20 cellular contexts compared by ENCODE assay signal in genomic region chr9:19108038-19108437, GRCh38. TPM values are rescaled to one million over a fixed set of nuclear protein-coding genes. Genes with fewer than 3 reads are reported as not detected.
DNase-seq lines count a peak whose midpoint lies in the region; ATAC-seq and TF ChIP-seq lines count a peak whose summit lies in the region.
"Had no signal": no experiment of that assay in that cellular context is flagged by ENCODE, and none has a peak within 500 bp of the region (broad histone marks: within the 10 kb centered on the region; RNA-seq: fewer than 3 reads in every experiment).

No MANE protein-coding gene starts in this region.

- H3K9me3 ChIP-seq in adrenal gland (replicated peaks in 1 of 3) (no peaks in the 10 kb centered on the region), neural progenitor cell (ENCODE audit: low read depth) (no peaks in the 10 kb centered on the region)
- H3K9me3 ChIP-seq: BLaER1 had no signal

- peak overlapping the region; percentile 37 for H3K27ac Mint-ChIP-seq in activated T-cell treated with anti-CD3 and anti-CD28 coated beads, Interleukin-2, amount 50 U/mL, for 24 hours
- H3K27ac Mint-ChIP-seq in stimulated activated effector memory CD8-positive, alpha-beta T cell treated with anti-CD3 and anti-CD28 coated beads, Interleukin-12 subunit alpha, Interleukin-12 subunit beta, amount 100 ng/mL, for 72 hours: no peak overlapping the region
- no peak overlapping the region for H3K27ac Mint-ChIP-seq in neural progenitor cell
- H3K27ac Mint-ChIP-seq: CD8-positive, alpha-beta T cell; IgD-negative memory B cell had no signal

- no peaks in the 10 kb centered on the region for H3K27me3 Mint-ChIP-seq in activated T-cell treated with anti-CD3 and anti-CD28 coated beads, Interleukin-2, amount 50 U/mL, for 24 hours
- H3K27me3 Mint-ChIP-seq in activated T-cell treated with anti-CD3 and anti-CD28 coated beads, Interleukin-2, amount 50 U/mL, for 4 hours (ENCODE audit: low read depth): no peaks in the 10 kb centered on the region
- H3K27me3 Mint-ChIP-seq in neural progenitor cell (ENCODE audit: insufficient read depth, low read depth): no peaks in the 10 kb centered on the region
- H3K27me3 Mint-ChIP-seq: IgD-negative memory B cell had no signal

- no peak for TF ChIP-seq POLR2A in adrenal gland (IDR thresholded peaks at IDR 0.05)

- CTCF ChIA-PET in HEK293T (lab: Yijun Ruan, JAX): no interaction called here

- H3K36me3 Mint-ChIP-seq in activated T-cell treated with anti-CD3 and anti-CD28 coated beads, Interleukin-2, amount 50 U/mL, for 24 hours (ENCODE audit: low read depth): peaks cover 3% of the 10 kb centered on the region
- H3K36me3 Mint-ChIP-seq in activated T-cell treated with anti-CD3 and anti-CD28 coated beads, Interleukin-2, amount 50 U/mL, for 4 hours (ENCODE audit: insufficient read depth): no peaks in the 10 kb centered on the region
- peaks cover 17% of the 10 kb centered on the region for H3K36me3 Mint-ChIP-seq in stimulated activated effector memory CD8-positive, alpha-beta T cell treated with anti-CD3 and anti-CD28 coated beads, Interleukin-12 subunit alpha, Interleukin-12 subunit beta, amount 100 ng/mL, for 72 hours
- H3K36me3 Mint-ChIP-seq in neural progenitor cell: no peaks in the 10 kb centered on the region
- H3K36me3 Mint-ChIP-seq: IgD-negative memory B cell had no signal

- H3K79me2 ChIP-seq in neural progenitor cell (ENCODE audit: low read depth): no peaks in the 10 kb centered on the region

- H3K9me3 Mint-ChIP-seq in activated T-cell treated with anti-CD3 and anti-CD28 coated beads, Interleukin-2, amount 50 U/mL, for 24 hours: no peaks in the 10 kb centered on the region
- no peaks in the 10 kb centered on the region for H3K9me3 Mint-ChIP-seq in activated T-cell treated with anti-CD3 and anti-CD28 coated beads, Interleukin-2, amount 50 U/mL, for 4 hours
- no peaks in the 10 kb centered on the region for H3K9me3 Mint-ChIP-seq in stimulated activated effector memory CD8-positive, alpha-beta T cell treated with anti-CD3 and anti-CD28 coated beads, Interleukin-12 subunit alpha, Interleukin-12 subunit beta, amount 100 ng/mL, for 72 hours
- H3K9me3 Mint-ChIP-seq in neural progenitor cell: no peaks in the 10 kb centered on the region
- H3K9me3 Mint-ChIP-seq: CD8-positive, alpha-beta T cell; IgD-negative memory B cell had no signal

- no peak for TF ChIP-seq CTCF in adrenal gland (IDR thresholded peaks at IDR 0.05)
- TF ChIP-seq CTCF in neural progenitor cell (IDR thresholded peaks at IDR 0.05): no peak
- TF ChIP-seq CTCF in GM20000 (IDR thresholded peaks at IDR 0.05; ENCODE audit: extremely low read depth, missing control alignments): no peak

- no peak for DNase-seq in activated T-cell treated with anti-CD3 and anti-CD28 coated beads, Interleukin-2, amount 50 U/mL, for 24 hours
- DNase-seq in activated T-cell treated with anti-CD3 and anti-CD28 coated beads, Interleukin-2, amount 50 U/mL, for 4 hours: no peak
- DNase-seq in HEK293T (ENCODE audit: extremely low spot score) (no peak), adrenal gland (peak in 6 of 7 donors; percentile 45 to 81 (median 62)), pons (ENCODE audit: low spot score) (no peak), neural progenitor cell (ENCODE audit: low spot score) (no peak), GM20000 (ENCODE audit: low spot score) (no peak)
- DNase-seq in stimulated activated effector memory CD8-positive, alpha-beta T cell treated with anti-CD3 and anti-CD28 coated beads, Interleukin-12 subunit alpha, Interleukin-12 subunit beta, amount 100 ng/mL, for 72 hours (ENCODE audit: low spot score in 2 of 2): no peak
- DNase-seq: Calu3; CD8-positive, alpha-beta T cell; NCI-H1105; NCI-H2081; NCI-H446 treated with DMSO at 0.1 percent for 48 hours; PC-9; SIG-M5 had no signal

- H3K4me3 ChIP-seq in adrenal gland: no peak overlapping the region
- no peak overlapping the region for H3K4me3 ChIP-seq in neural progenitor cell
- H3K4me3 ChIP-seq: BLaER1, PC-9 had no signal

- H2AFZ ChIP-seq in neural progenitor cell (replicated peaks): no peak overlapping the region
- H2AFZ ChIP-seq: PC-9 had no signal

- no peak for ATAC-seq in activated T-cell treated with anti-CD3 and anti-CD28 coated beads, Interleukin-2, amount 50 U/mL, for 4 hours
- ATAC-seq in stimulated activated effector memory CD8-positive, alpha-beta T cell treated with anti-CD3 and anti-CD28 coated beads, Interleukin-12 subunit alpha, Interleukin-12 subunit beta, amount 100 ng/mL, for 72 hours: peak; percentile 75
- ATAC-seq: CD8-positive, alpha-beta T cell had no signal

- peaks cover 1% of the 10 kb centered on the region for H3K4me1 Mint-ChIP-seq in activated T-cell treated with anti-CD3 and anti-CD28 coated beads, Interleukin-2, amount 50 U/mL, for 24 hours (ENCODE audit: low read depth)
- H3K4me1 Mint-ChIP-seq in activated T-cell treated with anti-CD3 and anti-CD28 coated beads, Interleukin-2, amount 50 U/mL, for 4 hours (ENCODE audit: low read depth): no peaks in the 10 kb centered on the region
- no peaks in the 10 kb centered on the region for H3K4me1 Mint-ChIP-seq in stimulated activated effector memory CD8-positive, alpha-beta T cell treated with anti-CD3 and anti-CD28 coated beads, Interleukin-12 subunit alpha, Interleukin-12 subunit beta, amount 100 ng/mL, for 72 hours
- no peaks in the 10 kb centered on the region for H3K4me1 Mint-ChIP-seq in neural progenitor cell

- intact Hi-C loops in adrenal gland (cut with DNase I): no loop called here

- H3K36me3 ChIP-seq in adrenal gland (replicated peaks in 1 of 2) (no peaks in the 10 kb centered on the region), neural progenitor cell (no peaks in the 10 kb centered on the region)

- H3K27me3 ChIP-seq in adrenal gland (no peaks in the 10 kb centered on the region), neural progenitor cell (no peaks in the 10 kb centered on the region)
- H3K27me3 ChIP-seq: BLaER1 had no signal

- no peak overlapping the region for H3K4me2 ChIP-seq in neural progenitor cell
- H3K4me2 ChIP-seq: BLaER1, PC-9 had no signal

- POLR2A ChIA-PET in HEK293T (lab: Yijun Ruan, JAX): no interaction called here

- peaks cover 11% of the 10 kb centered on the region for H3F3A ChIP-seq in neural progenitor cell (ENCODE audit: low read depth)

- H3K9ac ChIP-seq in neural progenitor cell: no peak overlapping the region
- H3K9ac ChIP-seq: BLaER1 had no signal

- no peak overlapping the region for H3K4me3 Mint-ChIP-seq in activated T-cell treated with anti-CD3 and anti-CD28 coated beads, Interleukin-2, amount 50 U/mL, for 24 hours
- no peak overlapping the region for H3K4me3 Mint-ChIP-seq in activated T-cell treated with anti-CD3 and anti-CD28 coated beads, Interleukin-2, amount 50 U/mL, for 4 hours
- H3K4me3 Mint-ChIP-seq in stimulated activated effector memory CD8-positive, alpha-beta T cell treated with anti-CD3 and anti-CD28 coated beads, Interleukin-12 subunit alpha, Interleukin-12 subunit beta, amount 100 ng/mL, for 72 hours: no peak overlapping the region
- H3K4me3 Mint-ChIP-seq in neural progenitor cell: no peak overlapping the region
- H3K4me3 Mint-ChIP-seq: CD8-positive, alpha-beta T cell; IgD-negative memory B cell had no signal

- H3K4me1 ChIP-seq in adrenal gland (replicated peaks in 1 of 2) (no peaks in the 10 kb centered on the region), neural progenitor cell (peaks cover 3% of the 10 kb centered on the region)

- H4K20me1 ChIP-seq in neural progenitor cell (ENCODE audit: low read depth): no peaks in the 10 kb centered on the region
- H4K20me1 ChIP-seq: BLaER1 had no signal

- H3K27ac ChIP-seq in adrenal gland (peak overlapping the region in 3 of 5 donors; percentile 6 to 72 (median 44)), neural progenitor cell (no peak overlapping the region)
- H3K27ac ChIP-seq: BLaER1, HL-60, PC-9, RWPE1 had no signal

TF ChIP-seq in HEK293T, 16 proteins besides CTCF, POLR2A, EP300 and RAD21:
- TF ChIP-seq ARNT (IDR thresholded peaks at IDR 0.05): no peak
- no peak for TF ChIP-seq LEF1 (IDR thresholded peaks at IDR 0.05; ENCODE audit: borderline replicate concordance)
- TF ChIP-seq L3MBTL2 (conservative IDR thresholded peaks at IDR 0.05): 0 out of 2 replicates have a peak, but pooled peaks have one; percentile 25
- TF ChIP-seq FOXA1 (IDR thresholded peaks at IDR 0.05): no peak

RNA-seq across cellular contexts. Expression of gene HAUS6, which starts 5.3 kb away (rescaled TPM):
- total RNA-seq in activated T-cell treated with anti-CD3 and anti-CD28 coated beads, Interleukin-2, amount 50 U/mL, for 4 hours: 10 to 100 TPM; 17.4 to 30.6 (median 30.0) TPM
- total RNA-seq in adrenal gland (10 to 100 TPM in 5 of 8 donors, 1 to 10 TPM in 3; 5.2 to 15.0 (median 12.6) TPM), neural progenitor cell (ENCODE audit: low replicate concordance) (40.7 and 61.2 TPM in 2 replicates)
- polyA plus RNA-seq in adrenal gland: 10 to 100 TPM in 1 of 3 donors, 1 to 10 TPM in 2; 4.0 to 14.7 (median 5.8) TPM

RNA-seq across cellular contexts. Expression of gene PLIN2, which starts 19.3 kb away (rescaled TPM):
- total RNA-seq in activated T-cell treated with anti-CD3 and anti-CD28 coated beads, Interleukin-2, amount 50 U/mL, for 4 hours: 10 to 100 TPM; 14.5 to 45.5 (median 38.4) TPM
- total RNA-seq in adrenal gland (100 to 1,000 TPM; 134 to 426 (median 221) TPM), neural progenitor cell (ENCODE audit: low replicate concordance) (55.3 and 58.8 TPM in 2 replicates)
- polyA plus RNA-seq in adrenal gland: 100 to 1,000 TPM in 1 of 3 donors, 10 to 100 TPM in 2; 43.4 to 134 (median 81.2) TPM
- total RNA-seq: Calu3, HT1080 had no signal

RNA-seq across cellular contexts. Expression of gene RRAGA, which starts 58.8 kb away (rescaled TPM):
- 10 to 100 TPM; 32.8 to 51.1 (median 40.7) TPM for total RNA-seq in activated T-cell treated with anti-CD3 and anti-CD28 coated beads, Interleukin-2, amount 50 U/mL, for 4 hours
- 100 to 1,000 TPM in 3 of 8 donors, 10 to 100 TPM in 5; 41.8 to 115 (median 89.0) TPM for total RNA-seq in adrenal gland
- 10 to 100 TPM; 29.5 to 95.1 (median 45.4) TPM for polyA plus RNA-seq in adrenal gland
- 35.9 and 45.1 TPM in 2 replicates for total RNA-seq in neural progenitor cell (ENCODE audit: low replicate concordance)

Comparison
In these comparisons a context has a peak if more than half of its experiments do, and no peak if none do; other contexts are left out.
1. DNase-seq: peak in adrenal gland (6 of 7); none in activated T-cell treated with anti-CD3 and anti-CD28 coated beads, Interleukin-2, amount 50 U/mL, for 24 hours (single experiment), activated T-cell treated with anti-CD3 and anti-CD28 coated beads, Interleukin-2, amount 50 U/mL, for 4 hours (single experiment), HEK293T (single experiment), stimulated activated effector memory CD8-positive, alpha-beta T cell treated with anti-CD3 and anti-CD28 coated beads, Interleukin-12 subunit alpha, Interleukin-12 subunit beta, amount 100 ng/mL, for 72 hours (0 of 2), pons (single experiment), neural progenitor cell (single experiment) and GM20000 (single experiment).